In the genomic region with DNA sequence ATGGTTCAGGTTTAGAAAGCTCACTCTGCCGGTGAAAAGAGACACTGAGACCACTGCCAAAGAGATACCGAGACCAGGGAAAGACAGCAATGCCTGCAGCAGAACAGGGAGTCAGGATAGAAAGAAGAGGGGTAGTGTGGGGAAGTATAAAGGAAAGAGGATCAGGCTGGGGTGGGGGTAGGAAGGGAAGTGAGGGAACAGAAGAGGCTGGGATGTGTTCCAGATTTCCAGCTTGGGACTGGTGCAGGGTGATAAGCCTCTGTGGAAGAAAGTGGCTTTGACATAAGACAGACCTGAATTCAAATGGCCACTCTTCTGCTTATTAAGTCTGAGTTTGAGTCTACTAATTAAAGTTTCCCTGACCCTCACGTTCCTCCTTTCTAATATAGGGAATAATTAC, we compare ENCODE assay signal across 17 cellular contexts.
A peak's percentile ranks its signal among the peaks of the same experiment; 100 is the strongest.
DNase-seq lines count a peak whose midpoint lies in the region; ATAC-seq and TF ChIP-seq lines count a peak whose summit lies in the region.
"Had no signal": no experiment of that assay in that cellular context is flagged by ENCODE, and none has a peak within 500 bp of the region (broad histone marks: within the 10 kb centered on the region; RNA-seq: fewer than 3 reads in every experiment).

No MANE protein-coding gene starts in this region.

- 91 to 93% methylated on average over 3 of the region's 3 CpGs for WGBS in lower leg skin, 2 donors

- TF ChIP-seq CTCF in cardiac muscle cell (IDR thresholded peaks at IDR 0.05; ENCODE audit: low read depth, low read length) (no peak), lower leg skin (IDR thresholded peaks at IDR 0.05) (no peak)

- no peaks in the 10 kb centered on the region for H3K27me3 ChIP-seq in cardiac muscle cell

- intact Hi-C loops in lower leg skin (cut with DNase I; ENCODE audit: low total_unique reads): no loop called here

- H3K4me3 ChIP-seq in cardiac muscle cell (no peak overlapping the region), lower leg skin (ENCODE audit: low read depth, poor library complexity, severe bottlenecking) (no peak overlapping the region)

- DNase-seq in DMS 273 (lab: John Stamatoyannopoulos, UW; ENCODE audit: unreplicated experiment): peak; percentile 22
- no peak for DNase-seq in DMS 273 treated with DMSO at 0.1 percent for 48 hours (lab: John Stamatoyannopoulos, UW)
- DNase-seq in cardiac muscle cell (ENCODE audit: low read depth in 1 of 2, low spot score in 1 of 2): peak; percentile 71 to 73
- no peak for DNase-seq in left lobe of liver (ENCODE audit: low spot score)
- DNase-seq in stimulated activated CD4-positive, alpha-beta T cell treated with anti-CD3 and anti-CD28 coated beads, Interleukin-15, amount 100 ng/mL, for 24 hours: no peak
- DNase-seq in stimulated activated CD4-positive, alpha-beta T cell treated with anti-CD3 and anti-CD28 coated beads, Interleukin-12 subunit alpha, Interleukin-12 subunit beta, amount 100 ng/mL, for 4 hours: no peak
- no peak for DNase-seq in stimulated activated naive CD4-positive, alpha-beta T cell (lab: John Stamatoyannopoulos, UW)
- DNase-seq in lower leg skin (ENCODE audit: low spot score in 2 of 2): no peak
- DNase-seq: CD4-positive, CD25-positive, alpha-beta regulatory T cell; KBM-7; NCI-H1417 treated with DMSO at 0.1 percent for 48 hours; NCI-H1930; NCI-H2171; NCI-H446; NCI-H69; NK-92 treated with Interleukin-12 subunit alpha and Interleukin-12 subunit beta, amount 100 ng/mL, for 24 hours had no signal

- TF ChIP-seq POLR2A in lower leg skin (IDR thresholded peaks at IDR 0.05): no peak

- H3K4me1 ChIP-seq in cardiac muscle cell (ENCODE audit: low read depth): peaks cover 18% of the 10 kb centered on the region

- no peaks in the 10 kb centered on the region for H3K9me3 ChIP-seq in cardiac muscle cell (ENCODE audit: low read depth)

- H3K36me3 ChIP-seq in cardiac muscle cell: peaks cover 22% of the 10 kb centered on the region

- H3K27ac ChIP-seq in cardiac muscle cell: peak overlapping the region; percentile 91
- H3K27ac ChIP-seq: 22Rv1 had no signal

- peak; percentile 27 for ATAC-seq in left lobe of liver

Comparison
In these comparisons a context has a peak if more than half of its experiments do, and no peak if none do; other contexts are left out.
1. DNase-seq: peak in DMS 273 (single experiment) and cardiac muscle cell (2 of 2); none in DMS 273 treated with DMSO at 0.1 percent for 48 hours (single experiment), left lobe of liver (single experiment), stimulated activated CD4-positive, alpha-beta T cell treated with anti-CD3 and anti-CD28 coated beads, Interleukin-15, amount 100 ng/mL, for 24 hours (single experiment), stimulated activated CD4-positive, alpha-beta T cell treated with anti-CD3 and anti-CD28 coated beads, Interleukin-12 subunit alpha, Interleukin-12 subunit beta, amount 100 ng/mL, for 4 hours (single experiment), stimulated activated naive CD4-positive, alpha-beta T cell (0 of 6) and lower leg skin (0 of 2).